ENCODE assay signal across 8 cellular contexts in the genomic region with DNA sequence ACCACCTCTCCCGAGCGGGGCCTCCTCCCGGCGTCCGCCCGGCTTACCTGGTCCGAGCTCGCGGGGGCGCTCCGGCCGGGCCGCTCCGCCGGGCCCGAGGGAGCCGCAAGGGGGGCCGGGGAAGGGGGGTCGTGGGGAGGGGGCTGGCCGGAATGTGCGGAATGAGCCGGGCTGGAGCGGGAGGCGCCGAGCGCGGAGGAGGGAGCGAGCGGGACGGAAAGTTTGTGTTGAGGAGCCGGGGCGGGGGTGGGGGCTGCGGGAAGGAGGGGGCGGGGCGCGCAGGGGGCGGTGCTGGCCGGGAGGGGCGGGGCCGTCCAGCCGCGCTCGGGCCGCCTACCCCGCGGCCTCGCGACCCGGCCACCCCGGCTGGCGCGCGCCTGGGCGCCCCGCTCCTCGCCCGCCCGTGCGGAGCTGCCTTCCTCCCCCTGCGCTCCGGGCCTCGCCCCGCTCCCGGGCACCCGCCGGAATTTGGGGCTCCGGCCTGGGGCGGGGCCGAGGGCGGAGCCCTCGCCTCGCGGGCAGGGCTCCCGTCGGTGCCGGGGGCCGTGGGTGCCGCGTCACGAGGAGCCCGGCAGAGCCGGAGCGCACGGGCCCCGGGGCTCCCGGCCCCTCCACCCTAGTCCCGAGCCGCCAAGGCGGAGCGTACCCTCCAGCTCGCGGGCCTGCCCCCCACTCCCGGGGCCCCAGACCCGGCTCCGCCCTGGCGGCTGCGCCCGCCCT. TPM values are rescaled to one million over a fixed set of nuclear protein-coding genes. Genes with fewer than 3 reads are reported as not detected.
DNase-seq lines count a peak whose midpoint lies in the region; ATAC-seq and TF ChIP-seq lines count a peak whose summit lies in the region.

Gene TEAD3 (minus strand): TSS at position 229 of the 720 bp plus-strand sequence.

- peak within 1 kb of the TSS; percentile 75 for H3K27ac Mint-ChIP-seq in activated CD8-positive, alpha-beta T cell treated with anti-CD3 and anti-CD28 coated beads for 36 hours
- H3K27ac Mint-ChIP-seq in endodermal cell, result peak within 1 kb of the TSS; percentile 90

- CTCF ChIA-PET in activated CD8-positive, alpha-beta T cell treated with anti-CD3 and anti-CD28 coated beads for 36 hours (lab: Charles Lee), result interaction anchor here (1.0 to 1.8 kb wide), 6 partner anchors 8 to 240 kb away, joined by 3 to 5 read pairs (median 3); partner anchors contain the start of gene ARMC12

- TF ChIP-seq POLR2A in suprapubic skin (IDR thresholded peaks at IDR 0.05), result peak; percentile 21 to 61

- H3K36me3 Mint-ChIP-seq in activated CD8-positive, alpha-beta T cell treated with anti-CD3 and anti-CD28 coated beads for 36 hours (ENCODE audit: low read depth), result no peaks in the 10 kb centered on the region
- no peaks in the 10 kb centered on the region for H3K36me3 Mint-ChIP-seq in endodermal cell (ENCODE audit: low read depth)

- peak; percentile 74 for ATAC-seq in activated CD8-positive, alpha-beta T cell treated with anti-CD3 and anti-CD28 coated beads for 36 hours

- WGBS in endodermal cell (ENCODE audit: insufficient coverage in 1 of 2, insufficient read length in 1 of 2), 2 experiments, result 0% methylated on average over 18 to 85 of the region's 98 CpGs
- WGBS in suprapubic skin, result 0% methylated on average over 4 of the region's 98 CpGs

- H3K27me3 ChIP-seq in endodermal cell (ENCODE audit: control insufficient read depth, insufficient read depth, low read length, poor library complexity, severe bottlenecking) (no peaks in the 10 kb centered on the region), suprapubic skin (no peaks in the 10 kb centered on the region)

- DNase-seq in DMS53 (lab: John Stamatoyannopoulos, UW), result peak; percentile 72
- no peak for DNase-seq in DMS53 treated with DMSO at 0.1 percent for 48 hours (lab: John Stamatoyannopoulos, UW; ENCODE audit: unreplicated experiment)
- DNase-seq in LNCaP clone FGC (ENCODE audit: low read depth), result no peak
- peak; percentile 48 for DNase-seq in activated CD8-positive, alpha-beta T cell treated with anti-CD3 and anti-CD28 coated beads for 36 hours
- DNase-seq in endodermal cell, result peak; percentile 95
- peak; percentile 9 for DNase-seq in midbrain (lab: John Stamatoyannopoulos, UW)
- peak in 1 of 2 donors; percentile 75 for DNase-seq in suprapubic skin (ENCODE audit: low spot score in 2 of 2)
- DNase-seq in NCI-H524 treated with DMSO at 0.1 percent for 48 hours (lab: John Stamatoyannopoulos, UW), result no peak

- H3K4me3 Mint-ChIP-seq in activated CD8-positive, alpha-beta T cell treated with anti-CD3 and anti-CD28 coated beads for 36 hours, result peak within 1 kb of the TSS; percentile 72
- H3K4me3 Mint-ChIP-seq in endodermal cell, result peak within 1 kb of the TSS; percentile 73

- H3K9ac ChIP-seq in endodermal cell (ENCODE audit: extremely low read depth, low read length, poor library complexity, severe bottlenecking), result peak within 1 kb of the TSS; percentile 59

- no peaks in the 10 kb centered on the region for H3K9me3 ChIP-seq in endodermal cell (ENCODE audit: control insufficient read depth, low read length)
- H3K9me3 ChIP-seq in suprapubic skin, result no peaks in the 10 kb centered on the region

- POLR2A ChIA-PET in activated CD8-positive, alpha-beta T cell treated with anti-CD3 and anti-CD28 coated beads for 36 hours (lab: Charles Lee), result interaction anchor here (0.6 to 24.5 kb wide), 5 partner anchors 10 to 76 kb away, joined by 3 to 327 read pairs (median 4); partner anchors contain the start of gene RPL10A

- H3K4me1 ChIP-seq in endodermal cell (ENCODE audit: control insufficient read depth, insufficient read depth, low read length) (peaks cover 18% of the 10 kb centered on the region), suprapubic skin (peaks cover 55% of the 10 kb centered on the region)

- peaks cover 11% of the 10 kb centered on the region for H3K27me3 Mint-ChIP-seq in activated CD8-positive, alpha-beta T cell treated with anti-CD3 and anti-CD28 coated beads for 36 hours
- peaks cover 16% of the 10 kb centered on the region for H3K27me3 Mint-ChIP-seq in endodermal cell (ENCODE audit: insufficient read depth)

- H3K4me1 Mint-ChIP-seq in activated CD8-positive, alpha-beta T cell treated with anti-CD3 and anti-CD28 coated beads for 36 hours (ENCODE audit: low read depth), result peaks cover 14% of the 10 kb centered on the region
- peaks cover 43% of the 10 kb centered on the region for H3K4me1 Mint-ChIP-seq in endodermal cell

- no peaks in the 10 kb centered on the region for H3K9me3 Mint-ChIP-seq in activated CD8-positive, alpha-beta T cell treated with anti-CD3 and anti-CD28 coated beads for 36 hours
- H3K9me3 Mint-ChIP-seq in endodermal cell, result no peaks in the 10 kb centered on the region

- H3K4me3 ChIP-seq in LNCaP clone FGC (ENCODE audit: low read depth, low read length) (peak within 1 kb of the TSS; percentile 69), endodermal cell (ENCODE audit: low read length) (peak within 1 kb of the TSS; percentile 81), suprapubic skin (peak within 1 kb of the TSS; percentile 70)

- TF ChIP-seq EP300 in suprapubic skin (IDR thresholded peaks at IDR 0.05), result no peak

- peak within 1 kb of the TSS; percentile 52 for H3K27ac ChIP-seq in endodermal cell (ENCODE audit: low read depth, low read length)
- H3K27ac ChIP-seq in suprapubic skin, result peak within 1 kb of the TSS; percentile 98

- H3K36me3 ChIP-seq in endodermal cell (ENCODE audit: control insufficient read depth, insufficient read depth, low read length), result no peaks in the 10 kb centered on the region
- H3K36me3 ChIP-seq in suprapubic skin, result no peaks in the 10 kb centered on the region

- intact Hi-C loops in activated CD8-positive, alpha-beta T cell treated with anti-CD3 and anti-CD28 coated beads for 36 hours (cut with micrococcal nuclease), result no loop called here

- TF ChIP-seq CTCF in LNCaP clone FGC (IDR thresholded peaks at IDR 0.05; ENCODE audit: control insufficient read depth, extremely low read depth, insufficient read depth), result peak; percentile 23; the same call in 1 of the 2 replicates
- TF ChIP-seq CTCF in activated CD8-positive, alpha-beta T cell treated with anti-CD3 and anti-CD28 coated beads for 36 hours (IDR thresholded peaks at IDR 0.05), result no peak
- peak; percentile 46 for TF ChIP-seq CTCF in endodermal cell (conservative IDR thresholded peaks at IDR 0.05)
- TF ChIP-seq CTCF in suprapubic skin (IDR thresholded peaks at IDR 0.05), result no peak

RNA-seq across cellular contexts. Expression of gene TEAD3, which starts in this region (rescaled TPM):
- under 1 TPM; 0.68 to 0.81 TPM for total RNA-seq in activated CD8-positive, alpha-beta T cell treated with anti-CD3 and anti-CD28 coated beads for 36 hours
- 10 to 100 TPM; 22.7 to 29.2 TPM for total RNA-seq in endodermal cell
- 32.4 TPM for polyA plus RNA-seq in endodermal cell (2013, experiment 1 of 2)
- polyA plus RNA-seq in endodermal cell (2013, experiment 2 of 2), result 30.3 TPM
- total RNA-seq in suprapubic skin, result 10 to 100 TPM; 39.0 to 55.4 (median 51.5) TPM

Comparison
In these comparisons a context has a peak if more than half of its experiments do, and no peak if none do; other contexts are left out.
1. RNA of gene TEAD3 (total RNA-seq): 39.0 to 55.4 TPM in suprapubic skin and 22.7 to 29.2 TPM in endodermal cell; 0.68 to 0.81 TPM in activated CD8-positive, alpha-beta T cell treated with anti-CD3 and anti-CD28 coated beads for 36 hours; every median in the first group is over 10 times any median in the second.
2. DNase-seq: peak in DMS53 (single experiment), endodermal cell (single experiment) and midbrain (single experiment); none in DMS53 treated with DMSO at 0.1 percent for 48 hours (single experiment), LNCaP clone FGC (single experiment) and NCI-H524 treated with DMSO at 0.1 percent for 48 hours (single experiment).
3. Peak in DNase-seq and ATAC-seq in activated CD8-positive, alpha-beta T cell treated with anti-CD3 and anti-CD28 coated beads for 36 hours; RNA of the gene not detected or under 1 TPM.
4. CTCF ChIP-seq: peak in LNCaP clone FGC (single experiment) and endodermal cell (single experiment); none in activated CD8-positive, alpha-beta T cell treated with anti-CD3 and anti-CD28 coated beads for 36 hours (single experiment) and suprapubic skin (0 of 2).
5. Peak in every context shown above with its lines, with median percentiles within 50 percentile points of each other: H3K4me3 ChIP-seq.